In the genomic region with DNA sequence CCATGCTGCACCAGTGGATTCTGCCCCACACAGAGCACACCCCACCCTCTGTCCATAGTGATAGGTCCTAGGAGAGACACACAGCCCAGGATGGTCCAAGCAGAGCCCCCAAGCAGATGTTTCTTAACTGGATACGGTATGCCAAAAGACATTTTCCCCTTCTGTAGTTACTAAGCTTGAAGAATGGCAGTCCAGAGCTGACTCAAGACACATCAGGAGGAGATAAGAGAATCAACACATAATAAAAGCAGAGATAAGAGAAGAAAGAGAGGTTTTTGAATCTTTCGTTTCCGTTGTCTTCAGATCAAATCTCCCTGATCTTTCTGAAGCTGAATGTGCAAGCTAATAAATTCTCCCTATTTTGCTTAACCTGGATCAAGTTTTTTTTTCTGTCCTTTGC, we compare ENCODE assay signal across 22 cellular contexts. TPM values are rescaled to one million over a fixed set of nuclear protein-coding genes. Genes with fewer than 3 reads are reported as not detected.
"Had no signal": no experiment of that assay in that cellular context is flagged by ENCODE, and none has a peak within 500 bp of the region (broad histone marks: within the 10 kb centered on the region; RNA-seq: fewer than 3 reads in every experiment).

No MANE protein-coding gene starts in this region.

- ATAC-seq: gastroesophageal sphincter; natural killer cell; sciatic nerve; stimulated activated naive B cell treated with anti-CD40 and anti-IgM and Interleukin-4, amounts not matched to agents 10 μg/mL and 1 μg/mL and 100 μg/mL, for 72 hours had no signal

- H3K9me3 ChIP-seq: gastroesophageal sphincter, stomach had no signal

- DNase-seq: cortex of kidney; effector memory CD4-positive, alpha-beta T cell; foreskin fibroblast; hippocampal formation; kidney glomerular epithelial cell; natural killer cell; posterior cingulate gyrus; stimulated activated CD4-positive, alpha-beta T cell treated with anti-CD3 and anti-CD28 coated beads, Interleukin-2, amount 100 ng/mL, for 24 hours; stimulated activated CD4-positive, alpha-beta T cell treated with anti-CD3 and anti-CD28 coated beads, Interleukin-4, amount 100 ng/mL, for 4 hours; stimulated activated naive B cell treated with anti-CD40 and anti-IgM and Interleukin-4, amounts not matched to agents 10 μg/mL and 1 μg/mL and 100 μg/mL, for 72 hours; stomach; substantia nigra had no signal

- H3K4me1 ChIP-seq: esophagus muscularis mucosa, gastroesophageal sphincter, stomach had no signal

- H3K4me3 ChIP-seq: esophagus muscularis mucosa, gastroesophageal sphincter, stomach, thoracic aorta had no signal

- H3K36me3 ChIP-seq: esophagus muscularis mucosa, gastroesophageal sphincter, stomach, thoracic aorta had no signal

- H3K27ac ChIP-seq: esophagus muscularis mucosa, gastroesophageal sphincter, stomach, thoracic aorta had no signal

RNA-seq across cellular contexts. Expression of gene CASQ2, which starts 21.8 kb away (rescaled TPM):
- total RNA-seq: lung microvascular endothelial cell, natural killer cell, osteocyte, pulmonary artery endothelial cell had no signal

RNA-seq across cellular contexts. Expression of gene NHLH2, which starts 50.6 kb away (rescaled TPM):
- total RNA-seq: esophagus muscularis mucosa, gastroesophageal sphincter, liver, mucosa of gallbladder, natural killer cell, osteocyte, pulmonary artery endothelial cell, sciatic nerve, skeletal muscle tissue, stomach, thoracic aorta had no signal
